14 cellular contexts compared by ENCODE assay signal in genomic region chr14:89841855-89842254, GRCh38.
"Had no signal": no experiment of that assay in that cellular context is flagged by ENCODE, and none has a peak within 500 bp of the region (broad histone marks: within the 10 kb centered on the region; RNA-seq: fewer than 3 reads in every experiment).

No MANE protein-coding gene starts in this region.

- ATAC-seq: activated T-helper 17 cell treated with anti-CD3 and anti-CD28 coated beads, Interleukin-2, amount 50 U/mL, for 72 hours; esophagus mucosa; right lobe of liver; stimulated activated memory B cell treated with anti-CD40 and anti-IgM and Interleukin-4, amounts not matched to agents 10 μg/mL and 1 μg/mL and 100 μg/mL, for 72 hours had no signal

- DNase-seq: activated B cell treated with CpG ODN at 0.5 μM for 24 hours; activated CD4-positive, alpha-beta T cell treated with anti-CD3 and anti-CD28 coated beads, Interleukin-2, amount 50 U/mL, for 1 hour; activated naive CD4-positive, alpha-beta T cell treated with anti-CD3 and anti-CD28 coated beads, Interleukin-2, amount 10 ng/mL, durations not matched to agents 7 days and 5 days; activated T-cell treated with anti-CD3 and anti-CD28 coated beads for 4 hours; kidney; midbrain; naive B cell; right lobe of liver; spleen; stimulated activated CD4-positive, alpha-beta T cell treated with anti-CD3 and anti-CD28 coated beads, Interleukin-1b, Interleukin-23, amount 100 ng/mL, for 48 hours; transverse colon had no signal

- H3K9me3 ChIP-seq: right lobe of liver, transverse colon had no signal

- H3K27me3 ChIP-seq: right lobe of liver, spleen, transverse colon had no signal

- H3K4me3 ChIP-seq: right lobe of liver, spleen, transverse colon had no signal

- H3K27ac ChIP-seq: right lobe of liver, spleen, transverse colon had no signal

- H3K4me1 ChIP-seq: spleen had no signal

- H3K36me3 ChIP-seq: right lobe of liver, spleen, transverse colon had no signal
